ENCODE assay signal across 10 cellular contexts in the genomic region with DNA sequence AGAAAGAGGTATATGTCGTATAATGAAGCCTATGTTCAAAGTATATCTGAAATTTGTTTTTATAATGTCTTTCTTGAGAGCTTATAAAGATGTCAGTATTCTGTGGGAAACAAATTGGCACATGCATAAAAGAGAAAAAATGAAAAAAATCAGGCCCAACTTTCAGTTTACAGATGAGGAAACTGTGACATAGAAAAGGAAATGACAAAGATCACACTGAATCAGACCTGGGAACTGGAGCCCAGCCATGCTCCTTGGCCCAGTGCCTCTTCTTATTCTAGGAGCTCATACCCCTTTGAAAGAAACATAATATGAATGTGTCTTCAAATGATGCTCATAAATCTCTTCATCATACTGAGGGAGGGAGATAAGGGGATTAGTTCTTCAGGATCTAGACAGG. TPM values are rescaled to one million over a fixed set of nuclear protein-coding genes. Genes with fewer than 3 reads are reported as not detected.
DNase-seq lines count a peak whose midpoint lies in the region; ATAC-seq, FAIRE-seq and TF ChIP-seq lines count a peak whose summit lies in the region.
"Had no signal": no experiment of that assay in that cellular context is flagged by ENCODE, and none has a peak within 500 bp of the region (broad histone marks: within the 10 kb centered on the region; RNA-seq: fewer than 3 reads in every experiment).

No MANE protein-coding gene starts in this region.

- H3K4me3 Mint-ChIP-seq in chondrocyte (ENCODE audit: unreplicated experiment), result peak overlapping the region; percentile 96
- H3K4me3 Mint-ChIP-seq in natural killer cell treated with Interleukin-12 subunit alpha and Interleukin-12 subunit beta and Interleukin-15 and Interleukin-18, amount 100 ng/mL, for 72 hours, result peak overlapping the region; percentile 99

- ATAC-seq in natural killer cell treated with Interleukin-12 subunit alpha and Interleukin-12 subunit beta and Interleukin-15 and Interleukin-18, amount 100 ng/mL, for 72 hours, result peak; percentile 66 to 69

- FAIRE-seq in D721Med (lab: Jason Lieb, UNC), result peak; percentile 70

- no peaks in the 10 kb centered on the region for H3K27me3 Mint-ChIP-seq in chondrocyte (ENCODE audit: low read depth)
- no peaks in the 10 kb centered on the region for H3K27me3 Mint-ChIP-seq in natural killer cell treated with Interleukin-12 subunit alpha and Interleukin-12 subunit beta and Interleukin-15 and Interleukin-18, amount 100 ng/mL, for 72 hours

- H3K4me3 ChIP-seq in NB4 (ENCODE audit: low read depth, low read length), result peak overlapping the region; percentile 89

- TF ChIP-seq CTCF in D721Med (IDR thresholded peaks at IDR 0.05; ENCODE audit: insufficient read depth, missing control alignments) (no peak), NB4 (IDR thresholded peaks at IDR 0.05; ENCODE audit: low read depth, low read length) (no peak), chondrocyte (IDR thresholded peaks at IDR 0.05) (no peak)

- peaks cover 30% of the 10 kb centered on the region for H3K4me1 Mint-ChIP-seq in chondrocyte (ENCODE audit: low read depth)
- peaks cover 23 to 28% of the 10 kb centered on the region in 2 donors for H3K4me1 Mint-ChIP-seq in natural killer cell treated with Interleukin-12 subunit alpha and Interleukin-12 subunit beta and Interleukin-15 and Interleukin-18, amount 100 ng/mL, for 72 hours (ENCODE audit: low read depth in 2 of 2)

- peaks cover 3% of the 10 kb centered on the region for H3K9me3 Mint-ChIP-seq in chondrocyte (ENCODE audit: low read depth)
- H3K9me3 Mint-ChIP-seq in natural killer cell treated with Interleukin-12 subunit alpha and Interleukin-12 subunit beta and Interleukin-15 and Interleukin-18, amount 100 ng/mL, for 72 hours, result no peaks in the 10 kb centered on the region

- TF ChIP-seq POLR2A in NB4 (IDR thresholded peaks at IDR 0.05; ENCODE audit: extremely low read depth, insufficient read length), result no peak

- peaks cover 8% of the 10 kb centered on the region for H3K36me3 Mint-ChIP-seq in chondrocyte (ENCODE audit: low read depth)
- H3K36me3 Mint-ChIP-seq in natural killer cell treated with Interleukin-12 subunit alpha and Interleukin-12 subunit beta and Interleukin-15 and Interleukin-18, amount 100 ng/mL, for 72 hours, result peaks cover 7% of the 10 kb centered on the region

- peak overlapping the region; percentile 80 for H3K27ac Mint-ChIP-seq in chondrocyte (ENCODE audit: unreplicated experiment)
- H3K27ac Mint-ChIP-seq in natural killer cell treated with Interleukin-12 subunit alpha and Interleukin-12 subunit beta and Interleukin-15 and Interleukin-18, amount 100 ng/mL, for 72 hours, result peak overlapping the region; percentile 99 to 100

- DNase-seq in D721Med (ENCODE audit: insufficient read length, low spot score) (no peak), NB4 (ENCODE audit: low read depth) (no peak), chondrocyte (ENCODE audit: low spot score) (no peak), NOMO-1 (lab: John Stamatoyannopoulos, UW; ENCODE audit: unreplicated experiment in 2 of 2) (no peak), NCI-H524 treated with DMSO at 0.1 percent for 48 hours (lab: John Stamatoyannopoulos, UW) (no peak), NOMO-1 treated with dmso at 0.1 percent for 144 hours (lab: John Stamatoyannopoulos, UW; ENCODE audit: unreplicated experiment) (no peak), NCI-H345 (lab: John Stamatoyannopoulos, UW) (no peak)
- no peak for DNase-seq in natural killer cell treated with Interleukin-12 subunit alpha and Interleukin-12 subunit beta and Interleukin-15 and Interleukin-18, amount 100 ng/mL, for 72 hours (ENCODE audit: low spot score)
- DNase-seq: central memory CD4-positive, alpha-beta T cell; NCI-H2171 treated with DMSO at 0.1 percent for 48 hours had no signal

RNA-seq across cellular contexts. Expression of gene TMEM44, which starts 48.4 kb away (rescaled TPM):
- total RNA-seq in chondrocyte, result 14.5 to 25.1 TPM (median 25.0 TPM) in 3 replicates
- total RNA-seq in natural killer cell treated with Interleukin-12 subunit alpha and Interleukin-12 subunit beta and Interleukin-15 and Interleukin-18, amount 100 ng/mL, for 72 hours, result 1 to 10 TPM; 4.7 to 8.5 TPM
